23 cellular contexts compared by ENCODE assay signal in genomic region chrX:56793112-56793430, GRCh38.
DNase-seq lines count a peak whose midpoint lies in the region; ATAC-seq and TF ChIP-seq lines count a peak whose summit lies in the region.
"Had no signal": no experiment of that assay in that cellular context is flagged by ENCODE, and none has a peak within 500 bp of the region (broad histone marks: within the 10 kb centered on the region; RNA-seq: fewer than 3 reads in every experiment).

No MANE protein-coding gene starts in this region.

- H3K4me1 ChIP-seq in BLaER1 treated with 17β-estradiol and CSF1 and Interleukin-3, amounts not matched to agents 10 nM and 100 nM, result peaks cover 37 to 65% (median 48%) of the 10 kb centered on the region in 10 experiments
- H3K4me1 ChIP-seq in Karpas-422 (ENCODE audit: low read length) (peaks cover 35% of the 10 kb centered on the region), colonic mucosa (no peaks in the 10 kb centered on the region), gastroesophageal sphincter (no peaks in the 10 kb centered on the region)

- H4K20me1 ChIP-seq in BLaER1 treated with 17β-estradiol and CSF1 and Interleukin-3, amounts not matched to agents 10 nM and 100 nM, result peaks cover 0 to 14% (median 0%) of the 10 kb centered on the region in 11 experiments; a peak in 6 of 22 replicates
- no peaks in the 10 kb centered on the region for H4K20me1 ChIP-seq in Karpas-422 (ENCODE audit: insufficient read depth, low read depth, low read length)

- ATAC-seq in sciatic nerve (no peak), gastroesophageal sphincter (no peak)
- ATAC-seq: HCT116 had no signal

- no peak for TF ChIP-seq POLR2A in gastroesophageal sphincter (IDR thresholded peaks at IDR 0.05)

- no peaks in the 10 kb centered on the region for H3K9me2 ChIP-seq in Karpas-422 (replicated peaks; ENCODE audit: insufficient read depth, low read length)

- peak overlapping the region in 4 of 11 experiments; percentile 81 to 84 (median 84); a peak in 4 of 22 replicates for H3K9ac ChIP-seq in BLaER1 treated with 17β-estradiol and CSF1 and Interleukin-3, amounts not matched to agents 10 nM and 100 nM
- H3K9ac ChIP-seq in Karpas-422 (ENCODE audit: low read length) (no peak overlapping the region), colonic mucosa (ENCODE audit: low read depth in 2 of 2, low read length in 2 of 2) (no peak overlapping the region)

- H2AFZ ChIP-seq in Karpas-422 (ENCODE audit: low read length), result no peak overlapping the region
- H2AFZ ChIP-seq: PC-9 had no signal

- peak overlapping the region; percentile 70 to 79 (median 75) for H3K4me2 ChIP-seq in BLaER1 treated with 17β-estradiol and CSF1 and Interleukin-3, amounts not matched to agents 10 nM and 100 nM
- no peak overlapping the region for H3K4me2 ChIP-seq in Karpas-422 (ENCODE audit: low read depth, low read length, poor library complexity, severe bottlenecking)
- H3K4me2 ChIP-seq: PC-9 had no signal

- no CpG with 5 or more reads among the region's 1 CpG for WGBS in gastroesophageal sphincter (ENCODE audit: low coverage in 1 of 2), 2 donors

- TF ChIP-seq CTCF in colonic mucosa (IDR thresholded peaks at IDR 0.05), result no peak
- no peak for TF ChIP-seq CTCF in gastroesophageal sphincter (IDR thresholded peaks at IDR 0.05)

- H3K36me3 ChIP-seq in BLaER1 treated with 17β-estradiol and CSF1 and Interleukin-3, amounts not matched to agents 10 nM and 100 nM, result peaks cover 0 to 21% (median 6%) of the 10 kb centered on the region in 11 experiments; a peak in 5 of 22 replicates
- H3K36me3 ChIP-seq in Karpas-422 (ENCODE audit: insufficient read depth, low read length) (no peaks in the 10 kb centered on the region), colonic mucosa (no peaks in the 10 kb centered on the region), gastroesophageal sphincter (no peaks in the 10 kb centered on the region), H7 (replicated peaks; ENCODE audit: control insufficient read depth, insufficient read depth, low read length) (no peaks in the 10 kb centered on the region)

- intact Hi-C loops in colonic mucosa (cut with DNase I), result no loop called here
- intact Hi-C loops in sciatic nerve (cut with DNase I), result no loop called here

- peak overlapping the region in 6 of 11 experiments; percentile 83 to 93 (median 88); a peak in 12 of 22 replicates for H3K27ac ChIP-seq in BLaER1 treated with 17β-estradiol and CSF1 and Interleukin-3, amounts not matched to agents 10 nM and 100 nM
- 0 out of 2 replicates have a peak overlapping the region, but pooled peaks have one; percentile 68 for H3K27ac ChIP-seq in Karpas-422 (ENCODE audit: low read length)
- H3K27ac ChIP-seq in colonic mucosa, result no peak overlapping the region
- no peak overlapping the region for H3K27ac ChIP-seq in gastroesophageal sphincter
- H3K27ac ChIP-seq: HL-60, PC-9, RWPE1 had no signal

- no peak overlapping the region for H3K4me3 ChIP-seq in BLaER1 treated with 17β-estradiol and CSF1 and Interleukin-3, amounts not matched to agents 10 nM and 100 nM
- H3K4me3 ChIP-seq in Karpas-422 (ENCODE audit: low read length) (no peak overlapping the region), colonic mucosa (no peak overlapping the region), gastroesophageal sphincter (no peak overlapping the region), H7 (ENCODE audit: insufficient read depth, low read depth, low read length) (no peak overlapping the region)
- H3K4me3 ChIP-seq: PC-9 had no signal

- H3K79me2 ChIP-seq in Karpas-422 (ENCODE audit: low read length), result no peaks in the 10 kb centered on the region

- H3K27me3 ChIP-seq in BLaER1 treated with 17β-estradiol and CSF1 and Interleukin-3, amounts not matched to agents 10 nM and 100 nM, result peaks cover 0 to 16% (median 5%) of the 10 kb centered on the region in 11 experiments; a peak in 12 of 22 replicates
- H3K27me3 ChIP-seq in Karpas-422 (ENCODE audit: low read length), result no peaks in the 10 kb centered on the region
- H3K27me3 ChIP-seq in colonic mucosa, result no peaks in the 10 kb centered on the region
- H3K27me3 ChIP-seq in gastroesophageal sphincter, result no peaks in the 10 kb centered on the region
- H3K27me3 ChIP-seq in H7 (ENCODE audit: control insufficient read depth, insufficient read depth, low read length), result no peaks in the 10 kb centered on the region

- DNase-seq in Karpas-422 (no peak), colonic mucosa (peak; percentile 14), sciatic nerve (ENCODE audit: low spot score) (peak; percentile 36), RKO (ENCODE audit: low spot score) (no peak), H7 (no peak)
- DNase-seq: CD8-positive, alpha-beta memory T cell; DMS79 treated with DMSO at 0.1 percent for 48 hours; GF-D8; GOT3; NCI-H1105 treated with DMSO at 0.1 percent for 48 hours; NCI-H146; NCI-H1930; NCI-H2107; NCI-H446; NCI-H526; NCI-H82; PC-9; SHP77 had no signal

- no peak for TF ChIP-seq EP300 in gastroesophageal sphincter (IDR thresholded peaks at IDR 0.05)

- H3K9me3 ChIP-seq in BLaER1 treated with 17β-estradiol and CSF1 and Interleukin-3, amounts not matched to agents 10 nM and 100 nM (replicated peaks in 1 of 11), result no peaks in the 10 kb centered on the region
- no peaks in the 10 kb centered on the region for H3K9me3 ChIP-seq in Karpas-422 (ENCODE audit: low read length)
- no peaks in the 10 kb centered on the region for H3K9me3 ChIP-seq in colonic mucosa
- H3K9me3 ChIP-seq in gastroesophageal sphincter, result no peaks in the 10 kb centered on the region

Comparison
In these comparisons a context has a peak if more than half of its experiments do, and no peak if none do; other contexts are left out.
1. H3K27ac ChIP-seq: peak in BLaER1 treated with 17β-estradiol and CSF1 and Interleukin-3, amounts not matched to agents 10 nM and 100 nM (6 of 11) and Karpas-422 (single experiment); none in colonic mucosa (single experiment) and gastroesophageal sphincter (0 of 4).
2. DNase-seq: peak in colonic mucosa (single experiment) and sciatic nerve (single experiment); none in Karpas-422 (single experiment), RKO (single experiment) and H7 (single experiment).